In the genomic region with DNA sequence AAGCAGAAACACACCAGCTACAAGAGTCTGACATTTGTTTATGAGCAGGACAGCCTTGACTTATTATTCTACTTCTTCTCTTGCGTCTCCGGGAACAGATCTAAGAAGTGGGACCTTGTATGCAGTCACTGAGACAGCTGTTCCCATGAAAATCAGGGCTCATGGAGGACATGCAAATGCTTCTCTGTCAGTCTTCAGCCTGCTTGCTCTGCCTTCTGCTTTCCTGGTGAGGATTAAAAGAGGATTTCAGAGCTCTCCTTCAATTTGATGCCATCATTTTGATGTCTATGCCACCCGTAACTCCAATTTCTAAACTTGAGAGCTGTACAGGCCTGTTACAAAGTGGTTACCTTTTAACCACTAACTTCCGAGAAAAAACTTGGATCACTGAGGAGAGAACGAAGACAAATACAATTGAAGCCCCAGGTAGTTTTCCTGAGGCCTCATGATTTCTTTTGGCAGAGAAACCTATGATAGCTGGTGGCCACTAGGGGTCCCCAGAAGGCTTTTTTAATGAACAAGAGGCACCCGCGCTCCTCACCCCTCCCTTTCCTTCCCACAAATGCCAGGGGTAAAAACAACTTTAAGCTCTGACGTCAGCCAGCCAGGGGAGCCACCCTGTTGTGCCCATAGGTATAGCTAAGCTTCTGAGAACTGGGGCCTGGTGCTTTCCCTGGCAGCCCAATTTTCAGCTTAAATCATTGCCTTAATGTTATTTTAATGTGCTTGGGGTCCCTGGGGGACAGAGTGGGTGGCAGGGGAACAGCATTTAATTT, we compare ENCODE assay signal across 8 cellular contexts.
DNase-seq lines count a peak whose midpoint lies in the region; ATAC-seq and TF ChIP-seq lines count a peak whose summit lies in the region.

No MANE protein-coding gene starts in this region.

- TF ChIP-seq CTCF in DOHH2 (IDR thresholded peaks at IDR 0.05; ENCODE audit: low read depth, low read length, poor library complexity, severe bottlenecking) (peak; percentile 90), PC-9 (conservative IDR thresholded peaks at IDR 0.05) (peak; percentile 90), fibroblast of mammary gland (conservative IDR thresholded peaks at IDR 0.05; ENCODE audit: control insufficient read depth, insufficient read depth, low read depth, low read length) (peak; percentile 76), neural cell (IDR thresholded peaks at IDR 0.05; ENCODE audit: poor library complexity, severe bottlenecking) (peak; percentile 86)

- TF ChIP-seq EP300 in neural cell (conservative IDR thresholded peaks at IDR 0.05; ENCODE audit: poor library complexity, severe bottlenecking): no peak

- CTCF ChIA-PET in PC-9 (lab: Charles Lee): interaction anchor here (0.5 to 1.7 kb wide), 7 partner anchors 14 to 1982 kb away, joined by 3 to 12 read pairs (median 4); no protein-coding TSS in a partner anchor

- peak; percentile 86 for TF ChIP-seq RAD21 in neural cell (conservative IDR thresholded peaks at IDR 0.05)

- peak; percentile 93 for ATAC-seq in GM21825 (IDR thresholded peaks at IDR 0.05; ENCODE audit: unreplicated experiment)
- peak; percentile 98 for ATAC-seq in stimulated activated naive CD8-positive, alpha-beta T cell treated with anti-CD3 and anti-CD28 coated beads, Interleukin-15, Interleukin-2, amounts not matched to agents 100 U/mL and 50 U/mL, for 24 hours

- POLR2A ChIA-PET in PC-9 (lab: Charles Lee; ENCODE audit: unreplicated experiment): interaction anchor here (0.6 to 0.7 kb wide), 2 partner anchors 39 to 279 kb away, joined by 3 to 6 read pairs; no protein-coding TSS in a partner anchor

- in situ Hi-C loops in KBM-7 (cut with MboI; ENCODE audit: low pct_unique_long_range_greater_than_20kb, low sequenced_read_pairs): no loop called here

- H3F3A ChIP-seq in DOHH2 (ENCODE audit: control insufficient read depth, insufficient read depth) (no peaks in the 10 kb centered on the region), PC-9 (ENCODE audit: insufficient read depth, low read depth) (no peaks in the 10 kb centered on the region), neural cell (ENCODE audit: insufficient read depth, low read length, poor library complexity, severe bottlenecking) (no peaks in the 10 kb centered on the region)

- H3K27me3 ChIP-seq in DOHH2 (ENCODE audit: control insufficient read depth, low read length) (no peaks in the 10 kb centered on the region), PC-9 (ENCODE audit: insufficient read depth, low read depth) (no peaks in the 10 kb centered on the region), neural cell (ENCODE audit: insufficient read depth, low read depth, low read length) (no peaks in the 10 kb centered on the region)

- DNase-seq in KBM-7 (peak; percentile 73), PC-9 (peak; percentile 68 to 85), fibroblast of mammary gland (ENCODE audit: low read depth) (peak; percentile 92)
- DNase-seq in activated T-cell treated with anti-CD3 and anti-CD28 coated beads, Interleukin-2, amount 50 U/mL, for 48 hours: peak; percentile 85
- peak; percentile 83 for DNase-seq in stimulated activated naive CD8-positive, alpha-beta T cell treated with anti-CD3 and anti-CD28 coated beads, Interleukin-15, Interleukin-2, amounts not matched to agents 100 U/mL and 50 U/mL, for 24 hours

- H4K20me1 ChIP-seq in DOHH2 (ENCODE audit: control insufficient read depth, insufficient read depth, low read depth, low read length) (no peaks in the 10 kb centered on the region), PC-9 (ENCODE audit: insufficient read depth) (no peaks in the 10 kb centered on the region), neural cell (ENCODE audit: insufficient read depth) (no peaks in the 10 kb centered on the region)

- H3K4me2 ChIP-seq in DOHH2 (ENCODE audit: low read length): no peak overlapping the region
- peak overlapping the region; percentile 46 for H3K4me2 ChIP-seq in PC-9
- no peak overlapping the region for H3K4me2 ChIP-seq in neural cell (ENCODE audit: low read length)

- no peaks in the 10 kb centered on the region for H3K9me2 ChIP-seq in DOHH2 (replicated peaks; ENCODE audit: control insufficient read depth, low read length)
- no peaks in the 10 kb centered on the region for H3K9me2 ChIP-seq in PC-9 (ENCODE audit: insufficient read depth)
- H3K9me2 ChIP-seq in neural cell (ENCODE audit: insufficient read depth, low read length): no peaks in the 10 kb centered on the region

- H3K36me3 ChIP-seq in DOHH2 (ENCODE audit: control insufficient read depth, low read length) (no peaks in the 10 kb centered on the region), PC-9 (ENCODE audit: low read depth) (no peaks in the 10 kb centered on the region), neural cell (ENCODE audit: insufficient read depth, low read length) (no peaks in the 10 kb centered on the region)

- no peak overlapping the region for H3K9ac ChIP-seq in neural cell (ENCODE audit: low read length)

- no peaks in the 10 kb centered on the region for H3K4me1 ChIP-seq in DOHH2 (ENCODE audit: control insufficient read depth, low read length)
- peaks cover 8% of the 10 kb centered on the region for H3K4me1 ChIP-seq in PC-9 (replicated peaks; ENCODE audit: insufficient read depth)

- intact Hi-C loops in PC-9 (cut with micrococcal nuclease; ENCODE audit: unreplicated experiment): loop anchor here (2.0 kb wide), 1 partner anchor 328 kb away; no protein-coding TSS in a partner anchor

- H3K4me3 ChIP-seq in DOHH2 (ENCODE audit: low read length) (no peak overlapping the region), PC-9 (no peak overlapping the region), fibroblast of mammary gland (ENCODE audit: control insufficient read depth, low read depth, low read length) (no peak overlapping the region), neural cell (ENCODE audit: low read length) (no peak overlapping the region)

- H3K27ac ChIP-seq in DOHH2 (ENCODE audit: low read depth, low read length) (no peak overlapping the region), PC-9 (no peak overlapping the region), neural cell (ENCODE audit: low read length) (no peak overlapping the region)

- no TSS peak for BruUV-seq in PC-9 (replicated peaks; lab: Mats Ljungman, UMichigan)

- H3K79me2 ChIP-seq in DOHH2 (ENCODE audit: control insufficient read depth, low read length) (no peaks in the 10 kb centered on the region), PC-9 (ENCODE audit: low read depth) (no peaks in the 10 kb centered on the region), neural cell (replicated peaks; ENCODE audit: insufficient read depth, low read length) (no peaks in the 10 kb centered on the region)

- no peaks in the 10 kb centered on the region for H3K9me3 ChIP-seq in DOHH2 (ENCODE audit: control insufficient read depth, insufficient read depth, low read length)
- no peaks in the 10 kb centered on the region for H3K9me3 ChIP-seq in PC-9 (ENCODE audit: insufficient read depth, low read depth)
- no peaks in the 10 kb centered on the region for H3K9me3 ChIP-seq in neural cell (ENCODE audit: low read length)

- peak overlapping the region; percentile 77 for H2AFZ ChIP-seq in PC-9
- H2AFZ ChIP-seq in neural cell (ENCODE audit: low read depth, low read length): no peak overlapping the region

TF ChIP-seq in neural cell, 6 proteins besides CTCF, POLR2A, EP300 and RAD21:
- peak; percentile 82 for TF ChIP-seq SMC3 (conservative IDR thresholded peaks at IDR 0.05; ENCODE audit: poor library complexity)
- TF ChIP-seq, protein P1, sequence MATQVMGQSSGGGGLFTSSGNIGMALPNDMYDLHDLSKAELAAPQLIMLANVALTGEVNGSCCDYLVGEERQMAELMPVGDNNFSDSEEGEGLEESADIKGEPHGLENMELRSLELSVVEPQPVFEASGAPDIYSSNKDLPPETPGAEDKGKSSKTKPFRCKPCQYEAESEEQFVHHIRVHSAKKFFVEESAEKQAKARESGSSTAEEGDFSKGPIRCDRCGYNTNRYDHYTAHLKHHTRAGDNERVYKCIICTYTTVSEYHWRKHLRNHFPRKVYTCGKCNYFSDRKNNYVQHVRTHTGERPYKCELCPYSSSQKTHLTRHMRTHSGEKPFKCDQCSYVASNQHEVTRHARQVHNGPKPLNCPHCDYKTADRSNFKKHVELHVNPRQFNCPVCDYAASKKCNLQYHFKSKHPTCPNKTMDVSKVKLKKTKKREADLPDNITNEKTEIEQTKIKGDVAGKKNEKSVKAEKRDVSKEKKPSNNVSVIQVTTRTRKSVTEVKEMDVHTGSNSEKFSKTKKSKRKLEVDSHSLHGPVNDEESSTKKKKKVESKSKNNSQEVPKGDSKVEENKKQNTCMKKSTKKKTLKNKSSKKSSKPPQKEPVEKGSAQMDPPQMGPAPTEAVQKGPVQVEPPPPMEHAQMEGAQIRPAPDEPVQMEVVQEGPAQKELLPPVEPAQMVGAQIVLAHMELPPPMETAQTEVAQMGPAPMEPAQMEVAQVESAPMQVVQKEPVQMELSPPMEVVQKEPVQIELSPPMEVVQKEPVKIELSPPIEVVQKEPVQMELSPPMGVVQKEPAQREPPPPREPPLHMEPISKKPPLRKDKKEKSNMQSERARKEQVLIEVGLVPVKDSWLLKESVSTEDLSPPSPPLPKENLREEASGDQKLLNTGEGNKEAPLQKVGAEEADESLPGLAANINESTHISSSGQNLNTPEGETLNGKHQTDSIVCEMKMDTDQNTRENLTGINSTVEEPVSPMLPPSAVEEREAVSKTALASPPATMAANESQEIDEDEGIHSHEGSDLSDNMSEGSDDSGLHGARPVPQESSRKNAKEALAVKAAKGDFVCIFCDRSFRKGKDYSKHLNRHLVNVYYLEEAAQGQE (IDR thresholded peaks at IDR 0.05; ENCODE audit: borderline replicate concordance): no peak
